17 cellular contexts compared by ENCODE assay signal in the genomic region with DNA sequence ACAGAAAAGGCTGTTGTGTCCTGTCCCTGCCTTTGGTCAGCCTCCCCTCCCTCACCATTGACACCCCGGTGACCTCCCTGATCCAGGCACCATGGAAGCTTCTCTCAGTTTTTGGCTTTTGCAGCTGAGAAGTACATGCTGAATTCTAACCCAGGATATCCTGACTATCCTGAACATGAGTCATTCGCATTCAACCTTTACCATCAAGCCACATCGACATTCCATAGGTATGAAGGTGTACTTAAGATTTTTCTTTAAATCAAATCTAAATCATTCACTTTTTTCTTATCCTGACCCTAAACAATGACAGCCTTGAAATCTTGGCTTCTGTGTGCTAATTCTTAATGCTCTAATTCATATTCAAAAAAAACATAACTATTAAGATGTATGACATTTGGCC. TPM values are rescaled to one million over a fixed set of nuclear protein-coding genes. Genes with fewer than 3 reads are reported as not detected.
DNase-seq lines count a peak whose midpoint lies in the region; ATAC-seq and TF ChIP-seq lines count a peak whose summit lies in the region.
"Had no signal": no experiment of that assay in that cellular context is flagged by ENCODE, and none has a peak within 500 bp of the region (broad histone marks: within the 10 kb centered on the region; RNA-seq: fewer than 3 reads in every experiment).

No MANE protein-coding gene starts in this region.

- no peak overlapping the region for H3K14ac ChIP-seq in mesenchymal stem cell (ENCODE audit: low read length in 2 of 2)

- POLR2A ChIA-PET in HCT116 (lab: Charles Lee) (no interaction called here), RWPE1 (lab: Yijun Ruan, JAX; ENCODE audit: low non-redundant PET) (no interaction called here)

- no peaks in the 10 kb centered on the region for H3K27me3 Mint-ChIP-seq in activated naive CD4-positive, alpha-beta T cell treated with anti-CD3 and anti-CD28 coated beads for 36 hours (ENCODE audit: low read depth)

- H3K9ac ChIP-seq in HCT116 (ENCODE audit: low read length) (no peak overlapping the region), mesenchymal stem cell (ENCODE audit: low read length) (no peak overlapping the region)
- H3K9ac ChIP-seq: BLaER1 had no signal

- ATAC-seq in HCT116 (peak; percentile 70), GM21717 (IDR thresholded peaks at IDR 0.05; ENCODE audit: unreplicated experiment) (no peak)
- ATAC-seq in stimulated activated naive CD8-positive, alpha-beta T cell treated with anti-CD3 and anti-CD28 coated beads, Interleukin-15, Interleukin-2, amounts not matched to agents 100 U/mL and 50 U/mL, for 24 hours = no peak

- RAD21 ChIA-PET in HCT116 (lab: Charles Lee; ENCODE audit: low non-redundant PET in 1 of 2, low total read pairs in 2 of 2, uncharacterized antibody in 2 of 2, unreplicated experiment in 2 of 2) = no interaction called here

- WGBS in esophagus, 2 donors = 58 to 68% methylated on average over 3 of the region's 3 CpGs
- 87% methylated on average over 3 of the region's 3 CpGs for WGBS in mesenchymal stem cell

- H3K4me3 Mint-ChIP-seq in activated naive CD4-positive, alpha-beta T cell treated with anti-CD3 and anti-CD28 coated beads for 36 hours = no peak overlapping the region
- H3K4me3 Mint-ChIP-seq: CD8-positive, alpha-beta memory T cell; H9 had no signal

- no peaks in the 10 kb centered on the region for H3K79me1 ChIP-seq in mesenchymal stem cell (replicated peaks; ENCODE audit: low read length, poor library complexity, severe bottlenecking)

- no peak overlapping the region for H2BK5ac ChIP-seq in mesenchymal stem cell (ENCODE audit: low read depth, low read length, poor library complexity, severe bottlenecking)

- H3K9me3 ChIP-seq in HCT116 (ENCODE audit: control insufficient read depth in 1 of 2, insufficient read depth in 1 of 2, low read depth in 1 of 2, low read length in 2 of 2) (no peaks in the 10 kb centered on the region), esophagus (ENCODE audit: control insufficient read depth in 2 of 2, insufficient read depth in 1 of 2, low read depth in 1 of 2, low read length in 1 of 2) (no peaks in the 10 kb centered on the region), mesenchymal stem cell (ENCODE audit: control insufficient read depth, low read length) (no peaks in the 10 kb centered on the region)
- H3K9me3 ChIP-seq: BLaER1, Caco-2 had no signal

- DNase-seq in HCT116 (ENCODE audit: low read depth, low spot score) (no peak), RWPE1 (ENCODE audit: low spot score) (peak; percentile 83), mesenchymal stem cell (no peak)
- DNase-seq in activated naive CD4-positive, alpha-beta T cell treated with anti-CD3 and anti-CD28 coated beads for 36 hours = no peak
- no peak for DNase-seq in stimulated activated naive CD8-positive, alpha-beta T cell treated with anti-CD3 and anti-CD28 coated beads, Interleukin-15, Interleukin-2, amounts not matched to agents 100 U/mL and 50 U/mL, for 24 hours
- DNase-seq: 8988T; AML-193; Caco-2; CD8-positive, alpha-beta memory T cell; DND-41; GF-D8; GOT3; H9 had no signal

- no peak overlapping the region for H3K27ac Mint-ChIP-seq in activated naive CD4-positive, alpha-beta T cell treated with anti-CD3 and anti-CD28 coated beads for 36 hours
- H3K27ac Mint-ChIP-seq: CD8-positive, alpha-beta memory T cell; H9 had no signal

- no peaks in the 10 kb centered on the region for H3K27me3 ChIP-seq in HCT116 (ENCODE audit: insufficient read depth, low read length)
- no peaks in the 10 kb centered on the region for H3K27me3 ChIP-seq in esophagus (ENCODE audit: control insufficient read depth in 1 of 2, insufficient read depth in 2 of 2, low read length in 2 of 2)
- peaks cover 13 to 23% of the 10 kb centered on the region in 2 experiments for H3K27me3 ChIP-seq in mesenchymal stem cell (ENCODE audit: control insufficient read depth in 1 of 2, insufficient read depth in 1 of 2, low read length in 2 of 2)
- H3K27me3 ChIP-seq: BLaER1 had no signal

- TF ChIP-seq POLR2A in HCT116 (IDR thresholded peaks at IDR 0.05; ENCODE audit: borderline replicate concordance, extremely low read depth, insufficient read depth, insufficient read length) = no peak

- no peaks in the 10 kb centered on the region for H3K9me3 Mint-ChIP-seq in activated naive CD4-positive, alpha-beta T cell treated with anti-CD3 and anti-CD28 coated beads for 36 hours
- H3K9me3 Mint-ChIP-seq: H9 had no signal

- H3K23ac ChIP-seq in mesenchymal stem cell (ENCODE audit: low read length in 2 of 2) = no peak overlapping the region

- no peak overlapping the region for H4K8ac ChIP-seq in mesenchymal stem cell (ENCODE audit: low read length)

- H2AFZ ChIP-seq in HCT116 (ENCODE audit: low read depth, low read length, poor library complexity, severe bottlenecking) (no peak overlapping the region), mesenchymal stem cell (ENCODE audit: low read depth, low read length) (no peak overlapping the region)

- no peak overlapping the region for H3K18ac ChIP-seq in mesenchymal stem cell (ENCODE audit: low read depth in 1 of 2, low read length in 2 of 2)

- H3K4me2 ChIP-seq in HCT116 (ENCODE audit: low read length) (peak overlapping the region; percentile 47), mesenchymal stem cell (ENCODE audit: low read length, poor library complexity, severe bottlenecking) (no peak overlapping the region)
- H3K4me2 ChIP-seq: BLaER1 had no signal

- no peak overlapping the region for H3K4me3 ChIP-seq in HCT116 (replicated peaks in 1 of 2; ENCODE audit: low read depth in 1 of 2, low read length in 2 of 2)
- no peak overlapping the region for H3K4me3 ChIP-seq in esophagus (ENCODE audit: low read depth in 1 of 2, low read length in 2 of 2)
- H3K4me3 ChIP-seq in mesenchymal stem cell (ENCODE audit: insufficient read depth in 1 of 2, low read depth in 1 of 2, low read length in 2 of 2) = no peak overlapping the region
- H3K4me3 ChIP-seq: BLaER1 had no signal

- H3K4ac ChIP-seq in mesenchymal stem cell (ENCODE audit: low read depth in 1 of 2, low read length in 2 of 2) = no peak overlapping the region

- H2BK12ac ChIP-seq in mesenchymal stem cell (ENCODE audit: low read length in 2 of 2) = no peak overlapping the region

- H4K91ac ChIP-seq in mesenchymal stem cell (ENCODE audit: low read length) = peak overlapping the region; percentile 35

- peaks cover 0 to 19% of the 10 kb centered on the region in 2 experiments; a peak in 2 of 4 replicates for H3K4me1 ChIP-seq in HCT116 (ENCODE audit: control insufficient read depth in 1 of 2, insufficient read depth in 2 of 2, low read length in 2 of 2)
- peaks cover 2 to 22% of the 10 kb centered on the region in 2 donors for H3K4me1 ChIP-seq in esophagus (ENCODE audit: control insufficient read depth in 2 of 2, insufficient read depth in 2 of 2, low read length in 1 of 2)
- H3K4me1 ChIP-seq in mesenchymal stem cell (ENCODE audit: control insufficient read depth, insufficient read depth, low read depth, low read length) = no peaks in the 10 kb centered on the region
- H3K4me1 ChIP-seq: BLaER1, Caco-2 had no signal

- TF ChIP-seq CTCF in HCT116 (IDR thresholded peaks at IDR 0.05 in 2 of 3, conservative IDR thresholded peaks at IDR 0.05 in 1 of 3; ENCODE audit: borderline replicate concordance in 1 of 3, insufficient read depth in 1 of 3, low read depth in 2 of 3, low read length in 2 of 3) (no peak), RWPE1 (conservative IDR thresholded peaks at IDR 0.05; ENCODE audit: low read depth) (no peak)

- no peaks in the 10 kb centered on the region for H4K20me1 ChIP-seq in HCT116 (ENCODE audit: insufficient read depth)
- H4K20me1 ChIP-seq: BLaER1 had no signal

- CTCF ChIA-PET in HCT116 (lab: Charles Lee) = interaction anchor here (1.5 kb wide), 1 partner anchor 13 kb away, joined by 5 read pairs; no protein-coding TSS in a partner anchor
- CTCF ChIA-PET in RWPE1 (lab: Yijun Ruan, JAX) = no interaction called here
- CTCF ChIA-PET in activated naive CD4-positive, alpha-beta T cell treated with anti-CD3 and anti-CD28 coated beads for 36 hours (lab: Charles Lee) = interaction anchor here (2.1 kb wide), 1 partner anchor 13 kb away, joined by 5 read pairs; no protein-coding TSS in a partner anchor

- H3K36me3 Mint-ChIP-seq in activated naive CD4-positive, alpha-beta T cell treated with anti-CD3 and anti-CD28 coated beads for 36 hours (ENCODE audit: low read depth) = no peaks in the 10 kb centered on the region
- H3K36me3 Mint-ChIP-seq: CD8-positive, alpha-beta memory T cell had no signal

- BruUV-seq in HCT116 (replicated peaks; lab: Mats Ljungman, UMichigan) = no TSS peak

- no peak overlapping the region for H2AK5ac ChIP-seq in mesenchymal stem cell (ENCODE audit: low read length, severe bottlenecking)

- no peak overlapping the region for H3K27ac ChIP-seq in HCT116 (ENCODE audit: low read depth, low read length)
- peak overlapping the region; percentile 24; the same call in 1 of the 2 replicates for H3K27ac ChIP-seq in RWPE1
- H3K27ac ChIP-seq in esophagus (ENCODE audit: low read depth in 2 of 2, low read length in 1 of 2) = peak overlapping the region; percentile 58 to 79
- no peak overlapping the region for H3K27ac ChIP-seq in mesenchymal stem cell (ENCODE audit: low read length, poor library complexity, severe bottlenecking)
- H3K27ac ChIP-seq: BLaER1 had no signal

- H2BK120ac ChIP-seq in mesenchymal stem cell (ENCODE audit: low read depth, low read length) = no peak overlapping the region

- no peaks in the 10 kb centered on the region for H3K36me3 ChIP-seq in HCT116 (ENCODE audit: control insufficient read depth in 1 of 2, insufficient read depth in 2 of 2, low read length in 2 of 2)
- no peaks in the 10 kb centered on the region for H3K36me3 ChIP-seq in esophagus (ENCODE audit: control insufficient read depth in 2 of 2, insufficient read depth in 2 of 2, low read length in 1 of 2)
- no peaks in the 10 kb centered on the region for H3K36me3 ChIP-seq in mesenchymal stem cell (ENCODE audit: control insufficient read depth in 1 of 2, insufficient read depth in 2 of 2, low read depth in 1 of 2, low read length in 2 of 2)
- H3K36me3 ChIP-seq: BLaER1 had no signal

- no peaks in the 10 kb centered on the region for H3K9me2 ChIP-seq in HCT116 (ENCODE audit: insufficient read depth)

- no peak overlapping the region for H2BK15ac ChIP-seq in mesenchymal stem cell (ENCODE audit: low read depth, poor library complexity, severe bottlenecking)

- intact Hi-C loops in HCT116 (cut with micrococcal nuclease) = no loop called here
- intact Hi-C loops in activated naive CD4-positive, alpha-beta T cell treated with anti-CD3 and anti-CD28 coated beads for 36 hours (cut with micrococcal nuclease) = no loop called here

- peaks cover 5% of the 10 kb centered on the region for H3K4me1 Mint-ChIP-seq in activated naive CD4-positive, alpha-beta T cell treated with anti-CD3 and anti-CD28 coated beads for 36 hours (ENCODE audit: low read depth)
- H3K4me1 Mint-ChIP-seq: CD8-positive, alpha-beta memory T cell; H9 had no signal

- TF ChIP-seq RAD21 in HCT116 (IDR thresholded peaks at IDR 0.05; ENCODE audit: low read depth) = no peak

- H3K79me2 ChIP-seq in HCT116 (ENCODE audit: insufficient read depth, low read length) = no peaks in the 10 kb centered on the region

RNA-seq across cellular contexts. Expression of gene KRT78, which starts 8.7 kb away (rescaled TPM):
- not detected for total RNA-seq in HCT116 (2021; ENCODE audit: unreplicated experiment)
- polyA plus RNA-seq in HCT116 (2012) = 0.06 TPM in 1 of 2 replicates, not detected in the other
- polyA plus RNA-seq in esophagus = 1,000 to 10,000 TPM in 1 of 2 donors, 100 to 1,000 TPM in 1; 633 to 1,998 TPM
- not detected for polyA plus RNA-seq in mesenchymal stem cell (2013, experiment 1 of 2)
- polyA plus RNA-seq in mesenchymal stem cell (2013, experiment 2 of 2) = not detected
- total RNA-seq in activated naive CD4-positive, alpha-beta T cell treated with anti-CD3 and anti-CD28 coated beads for 36 hours = not detected
- total RNA-seq: Caco-2; CD8-positive, alpha-beta memory T cell; H9; HT1080 had no signal
- polyA plus RNA-seq: CD8-positive, alpha-beta memory T cell had no signal

RNA-seq across cellular contexts. Expression of gene KRT79, which starts 23.4 kb away (rescaled TPM):
- total RNA-seq in HCT116 (2021; ENCODE audit: unreplicated experiment) = not detected
- not detected in 2 replicates for polyA plus RNA-seq in HCT116 (2012)
- 1 to 10 TPM in 1 of 2 donors, under 1 TPM in 1; 0.75 to 1.8 TPM for polyA plus RNA-seq in esophagus
- polyA plus RNA-seq in mesenchymal stem cell (2013, experiment 1 of 2) = not detected
- polyA plus RNA-seq in mesenchymal stem cell (2013, experiment 2 of 2) = 0.03 TPM
- not detected for total RNA-seq in activated naive CD4-positive, alpha-beta T cell treated with anti-CD3 and anti-CD28 coated beads for 36 hours
- total RNA-seq: Caco-2; CD8-positive, alpha-beta memory T cell; H9 had no signal
- polyA plus RNA-seq: CD8-positive, alpha-beta memory T cell had no signal

RNA-seq across cellular contexts. Expression of gene KRT4, which starts 43.6 kb away (rescaled TPM):
- not detected for total RNA-seq in HCT116 (2021; ENCODE audit: unreplicated experiment)
- 0.02 and 0.03 TPM in 2 replicates for polyA plus RNA-seq in HCT116 (2012)
- over 10,000 TPM in 1 of 2 donors, 1,000 to 10,000 TPM in 1; 8,130 to 17,509 TPM for polyA plus RNA-seq in esophagus
- polyA plus RNA-seq in mesenchymal stem cell (2013, experiment 1 of 2) = not detected
- not detected for polyA plus RNA-seq in mesenchymal stem cell (2013, experiment 2 of 2)
- total RNA-seq in activated naive CD4-positive, alpha-beta T cell treated with anti-CD3 and anti-CD28 coated beads for 36 hours = not detected
- total RNA-seq: CD8-positive, alpha-beta memory T cell; H9; HT1080 had no signal
- polyA plus RNA-seq: CD8-positive, alpha-beta memory T cell had no signal

RNA-seq across cellular contexts. Expression of gene KRT8, which starts 47.4 kb away (rescaled TPM):
- total RNA-seq in HCT116 (2021; ENCODE audit: unreplicated experiment) = 1,655 TPM
- polyA plus RNA-seq in HCT116 (2012) = 1,805 and 2,066 TPM in 2 replicates
- 100 to 1,000 TPM in 1 of 2 donors, 10 to 100 TPM in 1; 38.7 to 105 TPM for polyA plus RNA-seq in esophagus
- polyA plus RNA-seq in mesenchymal stem cell (2013, experiment 1 of 2) = 1,135 TPM
- polyA plus RNA-seq in mesenchymal stem cell (2013, experiment 2 of 2) = 1,108 TPM
- total RNA-seq in activated naive CD4-positive, alpha-beta T cell treated with anti-CD3 and anti-CD28 coated beads for 36 hours = under 1 TPM; 0.24 to 0.40 TPM

Comparison
In these comparisons a context has a peak if more than half of its experiments do, and no peak if none do; other contexts are left out.
1. H3K27ac ChIP-seq: peak in RWPE1 (single experiment) and esophagus (2 of 2); none in HCT116 (single experiment) and mesenchymal stem cell (single experiment).